20 cellular contexts compared by ENCODE assay signal in genomic region chr10:681670-682318, GRCh38. TPM values are rescaled to one million over a fixed set of nuclear protein-coding genes. Genes with fewer than 3 reads are reported as not detected.
A peak's percentile ranks its signal among the peaks of the same experiment; 100 is the strongest.
DNase-seq lines count a peak whose midpoint lies in the region; ATAC-seq and TF ChIP-seq lines count a peak whose summit lies in the region.
"Had no signal": no experiment of that assay in that cellular context is flagged by ENCODE, and none has a peak within 500 bp of the region (broad histone marks: within the 10 kb centered on the region; RNA-seq: fewer than 3 reads in every experiment).

No MANE protein-coding gene starts in this region.

- TF ChIP-seq CTCF in brain microvascular endothelial cell (IDR thresholded peaks at IDR 0.05; ENCODE audit: low read depth, low read length, missing control alignments) (no peak), gastrocnemius medialis (IDR thresholded peaks at IDR 0.05 in 4 of 5, conservative IDR thresholded peaks at IDR 0.05 in 1 of 5) (no peak)

- peaks cover 61 to 68% of the 10 kb centered on the region in 2 donors for H3K4me1 ChIP-seq in gastrocnemius medialis
- H3K4me1 ChIP-seq: left lung had no signal

- H3K4me3 ChIP-seq in brain microvascular endothelial cell (ENCODE audit: low read depth, low read length) (no peak overlapping the region), gastrocnemius medialis (no peak overlapping the region)
- H3K4me3 ChIP-seq: left lung had no signal

- H3K27me3 ChIP-seq in brain microvascular endothelial cell (replicated peaks), result no peaks in the 10 kb centered on the region
- H3K27me3 ChIP-seq in layer of hippocampus (ENCODE audit: control insufficient read depth, insufficient read depth, low read length), result no peaks in the 10 kb centered on the region
- no peaks in the 10 kb centered on the region for H3K27me3 ChIP-seq in gastrocnemius medialis
- H3K27me3 ChIP-seq: left lung had no signal

- intact Hi-C loops in gastrocnemius medialis (cut with DNase I; ENCODE audit: low total_unique reads), result loop anchor here (2.0 to 10.0 kb wide), 4 partner anchors 21 to 363 kb away; partner anchors contain the start of gene IDI1
- intact Hi-C loops in activated CD4-positive, alpha-beta T cell treated with anti-CD3 and anti-CD28 coated beads, Interleukin-2, amount 10 ng/mL, durations not matched to agents 24 days and 14 days (cut with micrococcal nuclease), result no loop called here

- in situ Hi-C loops in brain microvascular endothelial cell (cut with HindIII; ENCODE audit: low pct_ligation_motif_present, low sequenced_read_pairs), result no loop called here
- in situ Hi-C loops in gastrocnemius medialis (cut with MboI; ENCODE audit: low sequenced_read_pairs in 4 of 4), result loop anchor here in 3 of 4 donors (10.0 to 25.0 kb wide), 2 partner anchors 67 to 169 kb away; no protein-coding TSS in a partner anchor

- no peaks in the 10 kb centered on the region for H3K36me3 ChIP-seq in brain microvascular endothelial cell (replicated peaks)
- no peaks in the 10 kb centered on the region for H3K36me3 ChIP-seq in gastrocnemius medialis
- H3K36me3 ChIP-seq: left lung had no signal

- DNase-seq in EH (ENCODE audit: low read depth) (peak; percentile 88), brain microvascular endothelial cell (peak; percentile 19), gastrocnemius medialis (no peak), hypothalamus (lab: John Stamatoyannopoulos, UW) (no peak), epidermal melanocyte (ENCODE audit: insufficient read length, low spot score) (no peak)
- no peak for DNase-seq in activated CD4-positive, alpha-beta T cell treated with anti-CD3 and anti-CD28 coated beads, Interleukin-2, amount 10 ng/mL, durations not matched to agents 24 days and 14 days
- DNase-seq: amniotic stem cell; GF-D8; KBM-7; naive B cell; NCI-H1105; NCI-H774; stimulated activated naive CD8-positive, alpha-beta T cell treated with anti-CD3 and anti-CD28 coated beads, Interleukin-15, amount 100 ng/mL, for 72 hours; SW 1271 had no signal

- no peak for TF ChIP-seq POLR2A in gastrocnemius medialis (IDR thresholded peaks at IDR 0.05)

- H3K4me3 Mint-ChIP-seq in activated CD4-positive, alpha-beta T cell treated with anti-CD3 and anti-CD28 coated beads, Interleukin-2, amount 10 ng/mL, durations not matched to agents 24 days and 14 days, result no peak overlapping the region
- H3K4me3 Mint-ChIP-seq: naive B cell; stimulated activated naive CD8-positive, alpha-beta T cell treated with anti-CD3 and anti-CD28 coated beads, Interleukin-15, amount 100 ng/mL, for 72 hours had no signal

- no peaks in the 10 kb centered on the region for H3K36me3 Mint-ChIP-seq in activated CD4-positive, alpha-beta T cell treated with anti-CD3 and anti-CD28 coated beads, Interleukin-2, amount 10 ng/mL, durations not matched to agents 24 days and 14 days (ENCODE audit: low read depth)
- H3K36me3 Mint-ChIP-seq: naive B cell had no signal

- no peak overlapping the region for H3K27ac ChIP-seq in brain microvascular endothelial cell
- H3K27ac ChIP-seq in layer of hippocampus (ENCODE audit: low read depth, low read length), result peak overlapping the region; percentile 22
- peak overlapping the region; percentile 82 to 88 (median 82) for H3K27ac ChIP-seq in gastrocnemius medialis
- H3K27ac ChIP-seq: HL-60, left lung, VCaP had no signal

- ATAC-seq in gastrocnemius medialis (no peak), HG03442 (IDR thresholded peaks at IDR 0.05; ENCODE audit: unreplicated experiment) (no peak)
- ATAC-seq: left lung; stimulated activated naive CD8-positive, alpha-beta T cell treated with anti-CD3 and anti-CD28 coated beads, Interleukin-15, amount 100 ng/mL, for 72 hours had no signal

- H3K9me3 ChIP-seq in gastrocnemius medialis, result no peaks in the 10 kb centered on the region
- H3K9me3 ChIP-seq: left lung had no signal

- no peaks in the 10 kb centered on the region for H3K9me3 Mint-ChIP-seq in activated CD4-positive, alpha-beta T cell treated with anti-CD3 and anti-CD28 coated beads, Interleukin-2, amount 10 ng/mL, durations not matched to agents 24 days and 14 days
- H3K9me3 Mint-ChIP-seq: activated T-helper 2 cell treated with anti-CD3 and anti-CD28 coated beads, Interferon-gamma antibody, Interleukin-2, Interleukin-4, amounts not matched to agents 10 μg/mL and 5 μg/mL and 100 μg/mL, durations not matched to agents 14 hours and 24 hours and 36 hours; stimulated activated naive CD8-positive, alpha-beta T cell treated with anti-CD3 and anti-CD28 coated beads, Interleukin-15, amount 100 ng/mL, for 72 hours had no signal

- H3K27ac Mint-ChIP-seq in activated CD4-positive, alpha-beta T cell treated with anti-CD3 and anti-CD28 coated beads, Interleukin-2, amount 10 ng/mL, durations not matched to agents 24 days and 14 days, result no peak overlapping the region
- H3K27ac Mint-ChIP-seq: activated T-helper 2 cell treated with anti-CD3 and anti-CD28 coated beads, Interferon-gamma antibody, Interleukin-2, Interleukin-4, amounts not matched to agents 10 μg/mL and 5 μg/mL and 100 μg/mL, durations not matched to agents 14 hours and 24 hours and 36 hours; stimulated activated naive CD8-positive, alpha-beta T cell treated with anti-CD3 and anti-CD28 coated beads, Interleukin-15, amount 100 ng/mL, for 72 hours had no signal

- peaks cover 3% of the 10 kb centered on the region for H3K27me3 Mint-ChIP-seq in activated CD4-positive, alpha-beta T cell treated with anti-CD3 and anti-CD28 coated beads, Interleukin-2, amount 10 ng/mL, durations not matched to agents 24 days and 14 days

- H3K4me1 Mint-ChIP-seq in activated CD4-positive, alpha-beta T cell treated with anti-CD3 and anti-CD28 coated beads, Interleukin-2, amount 10 ng/mL, durations not matched to agents 24 days and 14 days, result peaks cover 2% of the 10 kb centered on the region

RNA-seq across cellular contexts. Expression of gene DIP2C, which starts 7.7 kb away (rescaled TPM):
- total RNA-seq in gastrocnemius medialis, result 10 to 100 TPM; 19.1 to 60.0 (median 30.2) TPM
- total RNA-seq in activated CD4-positive, alpha-beta T cell treated with anti-CD3 and anti-CD28 coated beads, Interleukin-2, amount 10 ng/mL, durations not matched to agents 24 days and 14 days, result 1.4 and 1.9 TPM in 2 replicates

Comparison
In these comparisons a context has a peak if more than half of its experiments do, and no peak if none do; other contexts are left out.
1. DNase-seq: peak in EH (single experiment) and brain microvascular endothelial cell (single experiment); none in gastrocnemius medialis (0 of 2), hypothalamus (0 of 51), epidermal melanocyte (single experiment) and activated CD4-positive, alpha-beta T cell treated with anti-CD3 and anti-CD28 coated beads, Interleukin-2, amount 10 ng/mL, durations not matched to agents 24 days and 14 days (single experiment).